ENCODE assay signal across 8 cellular contexts in the genomic region with DNA sequence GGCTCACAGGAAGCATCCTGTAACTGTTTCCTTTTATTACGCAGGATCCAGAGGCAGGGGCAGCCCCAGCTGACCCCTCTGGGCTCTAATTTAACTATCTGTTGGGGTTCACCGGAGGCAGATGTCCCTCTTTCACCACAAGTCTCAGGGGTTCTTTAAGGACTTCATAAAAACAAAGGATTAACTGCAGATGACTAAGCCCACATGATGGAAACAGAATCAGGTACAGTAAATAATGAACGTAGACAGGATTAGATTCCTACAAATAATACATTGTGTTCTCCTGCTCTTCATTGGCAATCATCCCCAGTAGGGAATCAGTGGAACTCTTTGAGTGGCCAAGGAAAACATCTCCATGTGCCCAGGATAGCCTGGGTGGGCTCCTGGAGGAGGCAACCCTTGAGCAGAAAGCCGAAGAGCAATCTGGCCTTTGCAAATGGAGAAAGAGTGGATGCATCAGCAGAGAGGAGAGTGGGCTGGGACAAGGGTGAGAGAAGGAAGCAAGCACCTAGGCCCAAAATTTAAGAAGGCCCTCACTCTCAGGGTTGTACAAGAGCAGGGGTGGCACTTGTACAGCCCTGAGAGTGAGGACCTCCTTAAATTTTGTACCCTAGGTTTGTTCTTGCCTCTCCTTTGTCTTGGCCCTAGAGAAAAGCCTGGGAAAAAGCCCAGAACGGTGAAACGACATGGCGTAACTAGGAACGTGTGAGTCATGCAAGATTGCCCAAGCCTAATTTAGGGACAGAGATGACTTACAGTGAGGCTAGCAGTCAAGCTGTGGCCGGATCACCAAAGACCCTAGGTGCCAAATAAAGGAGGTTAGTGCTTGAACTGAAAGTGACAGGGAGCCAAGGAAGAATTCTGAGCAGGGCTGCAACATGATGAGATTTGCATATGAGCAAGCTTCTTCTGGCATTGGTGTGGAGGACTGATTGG. TPM values are rescaled to one million over a fixed set of nuclear protein-coding genes. Genes with fewer than 3 reads are reported as not detected.
DNase-seq lines count a peak whose midpoint lies in the region; ATAC-seq and TF ChIP-seq lines count a peak whose summit lies in the region.

No MANE protein-coding gene starts in this region.

- no peak overlapping the region for H3K4me3 ChIP-seq in epithelial cell of esophagus (ENCODE audit: low read length)

- ATAC-seq in omental fat pad (ENCODE audit: low FRiP score), result no peak
- ATAC-seq in HG03039 (IDR thresholded peaks at IDR 0.05; ENCODE audit: unreplicated experiment), result no peak

- peak; percentile 36 to 52 for DNase-seq in AML-193 (lab: John Stamatoyannopoulos, UW)
- peak; percentile 74 for DNase-seq in NCI-H82 (lab: John Stamatoyannopoulos, UW)
- peak; percentile 88 for DNase-seq in epithelial cell of esophagus (ENCODE audit: low read depth)
- DNase-seq in omental fat pad (ENCODE audit: low spot score), result peak; percentile 42
- no peak for DNase-seq in NCI-H1092 (lab: John Stamatoyannopoulos, UW)
- no peak for DNase-seq in DMS79 treated with DMSO at 0.1 percent for 48 hours (lab: John Stamatoyannopoulos, UW)
- no peak for DNase-seq in activated CD4-positive, alpha-beta T cell treated with anti-CD3 and anti-CD28 coated beads, Interleukin-2, amount 50 U/mL, for 4 hours

- TF ChIP-seq CTCF in epithelial cell of esophagus (IDR thresholded peaks at IDR 0.05; ENCODE audit: insufficient read depth, low read depth, low read length, missing control alignments), result no peak
- TF ChIP-seq CTCF in omental fat pad (IDR thresholded peaks at IDR 0.05), result no peak

RNA-seq across cellular contexts. Expression of a gene that starts 24.8 kb away (rescaled TPM):
- total RNA-seq in omental fat pad, result 10 to 100 TPM; 22.2 to 63.4 (median 48.6) TPM

Comparison
In these comparisons a context has a peak if more than half of its experiments do, and no peak if none do; other contexts are left out.
1. DNase-seq: peak in AML-193 (2 of 2), NCI-H82 (single experiment), epithelial cell of esophagus (single experiment) and omental fat pad (single experiment); none in NCI-H1092 (single experiment), DMS79 treated with DMSO at 0.1 percent for 48 hours (single experiment) and activated CD4-positive, alpha-beta T cell treated with anti-CD3 and anti-CD28 coated beads, Interleukin-2, amount 50 U/mL, for 4 hours (0 of 2).